ENCODE assay signal across 20 cellular contexts in genomic region chr17:29345066-29345465, GRCh38.
"Had no signal": no experiment of that assay in that cellular context is flagged by ENCODE, and none has a peak within 500 bp of the region (broad histone marks: within the 10 kb centered on the region; RNA-seq: fewer than 3 reads in every experiment).

No MANE protein-coding gene starts in this region.

- DNase-seq: IMR-90, Karpas-422, KG1, MM.1S, NCI-H1092 treated with DMSO at 0.1 percent for 48 hours, NCI-H1436, NCI-H187, NCI-H2029, NCI-H2081 treated with DMSO at 0.1 percent for 48 hours, NCI-H2171, NCI-H226, NCI-H446, NCI-H510A, NCI-H524 treated with DMSO at 0.1 percent for 48 hours, NCI-H69, NCI-H774, SIG-M5 had no signal

- H3K4me3 ChIP-seq: SJSA1, SK-N-MC had no signal

- H3K9me3 ChIP-seq: SJSA1 had no signal

- H3K4me1 ChIP-seq: SJSA1 had no signal

- H3K36me3 ChIP-seq: SJSA1 had no signal

- H3K27ac ChIP-seq: RWPE1, SJSA1, SK-N-MC had no signal
